In the genomic region with DNA sequence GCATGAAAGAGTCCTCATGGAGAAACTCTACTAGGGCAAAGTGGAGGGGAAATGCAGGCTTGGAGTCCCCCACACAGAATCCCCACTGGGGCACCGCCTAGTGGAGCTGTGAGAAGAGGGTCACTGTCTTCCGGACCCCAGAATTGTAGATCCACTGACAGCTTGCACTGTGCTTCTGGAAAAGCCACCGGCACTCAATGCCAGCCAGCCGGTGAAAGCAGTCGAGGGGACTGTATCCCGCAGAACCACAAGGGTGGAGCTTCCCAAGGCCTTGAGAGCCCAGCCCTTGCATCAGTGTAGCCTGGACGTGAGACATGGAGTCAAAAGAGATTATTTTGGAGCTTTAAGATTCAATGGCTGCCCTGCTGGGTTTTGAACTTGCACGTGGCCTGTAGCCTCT, we compare ENCODE assay signal across 1 cellular context.
TF ChIP-seq lines count a peak whose summit lies in the region.

No MANE protein-coding gene starts in this region.

TF ChIP-seq in H1, 55 proteins besides CTCF, POLR2A, EP300 and RAD21:
- TF ChIP-seq TCF12 (IDR thresholded peaks at IDR 0.05; ENCODE audit: low read depth, low read length), result no peak
- no peak for TF ChIP-seq TAF7 (optimal IDR thresholded peaks at IDR 0.05; ENCODE audit: borderline replicate concordance, low read depth, low read length)
- TF ChIP-seq POLR2AphosphoS5 (IDR thresholded peaks at IDR 0.05; ENCODE audit: low read depth, low read length), result peak; percentile 83; the same call in 1 of the 2 replicates
- TF ChIP-seq ASH2L (IDR thresholded peaks at IDR 0.05; ENCODE audit: low read length), result no peak
- TF ChIP-seq CTBP2 (IDR thresholded peaks at IDR 0.05; ENCODE audit: borderline replicate concordance, insufficient read depth, insufficient read length, low read length), result no peak
- TF ChIP-seq, protein P1, sequence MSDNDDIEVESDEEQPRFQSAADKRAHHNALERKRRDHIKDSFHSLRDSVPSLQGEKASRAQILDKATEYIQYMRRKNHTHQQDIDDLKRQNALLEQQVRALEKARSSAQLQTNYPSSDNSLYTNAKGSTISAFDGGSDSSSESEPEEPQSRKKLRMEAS (IDR thresholded peaks at IDR 0.05), result peak; percentile 24; the same call in 1 of the 2 replicates
- no peak for TF ChIP-seq MAFK (IDR thresholded peaks at IDR 0.05; ENCODE audit: low read depth, low read length)
- TF ChIP-seq SAP30 (IDR thresholded peaks at IDR 0.05; ENCODE audit: insufficient read depth, insufficient replicate concordance, low read length), result no peak
- TF ChIP-seq TBP (IDR thresholded peaks at IDR 0.05; ENCODE audit: low read depth, low read length), result no peak
- no peak for TF ChIP-seq JUND (IDR thresholded peaks at IDR 0.05; ENCODE audit: low read length)
- peak; percentile 20; the same call in 1 of the 2 replicates for TF ChIP-seq YY1 (IDR thresholded peaks at IDR 0.05; ENCODE audit: low read depth, low read length)
